8 cellular contexts compared by ENCODE assay signal in genomic region chr10:5946419-5946775, GRCh38. TPM values are rescaled to one million over a fixed set of nuclear protein-coding genes. Genes with fewer than 3 reads are reported as not detected.
DNase-seq lines count a peak whose midpoint lies in the region; ATAC-seq and TF ChIP-seq lines count a peak whose summit lies in the region.
"Not testable (repeated sequence)": the region's sequence is repeated elsewhere in the genome, so short reads cannot be mapped to it uniquely, and the experiment has no call there.
"Had no signal": no experiment of that assay in that cellular context is flagged by ENCODE, and none has a peak within 500 bp of the region (broad histone marks: within the 10 kb centered on the region; RNA-seq: fewer than 3 reads in every experiment).

No MANE protein-coding gene starts in this region.

- POLR2A ChIA-PET in PC-3 (lab: Charles Lee; ENCODE audit: unreplicated experiment), result not testable (repeated sequence)

- 83 to 89% (median 88%) methylated on average over 10 of the region's 10 CpGs for WGBS in adrenal gland, 4 donors
- WGBS in mesenchymal stem cell, result 95% methylated on average over 6 of the region's 10 CpGs
- WGBS in prostate gland, result 92% methylated on average over 10 of the region's 10 CpGs

- TF ChIP-seq CTCF in PC-3 (conservative IDR thresholded peaks at IDR 0.05; ENCODE audit: low read depth, low read length); adrenal gland (IDR thresholded peaks at IDR 0.05); left ventricle myocardium inferior (IDR thresholded peaks at IDR 0.05; ENCODE audit: borderline replicate concordance); prostate gland (IDR thresholded peaks at IDR 0.05): not testable (repeated sequence)

- peak overlapping the region; percentile 43 for H4K91ac ChIP-seq in mesenchymal stem cell (ENCODE audit: low read length)

- not testable (repeated sequence) for H3F3A ChIP-seq in PC-3 (ENCODE audit: low read length, unreplicated experiment)

- H3K4me1 ChIP-seq in PC-3 (ENCODE audit: insufficient read depth, low read length), result peaks cover 36% of the 10 kb centered on the region
- peaks cover 9 to 57% of the 10 kb centered on the region in 2 donors for H3K4me1 ChIP-seq in adrenal gland (replicated peaks in 1 of 2)
- peaks cover 27 to 35% of the 10 kb centered on the region in 2 donors for H3K4me1 ChIP-seq in duodenal mucosa (ENCODE audit: control insufficient read depth in 1 of 2, insufficient read depth in 2 of 2, low read length in 2 of 2)
- H3K4me1 ChIP-seq in left ventricle myocardium inferior, result peaks cover 79% of the 10 kb centered on the region
- not testable (repeated sequence) for H3K4me1 ChIP-seq in mesenchymal stem cell (ENCODE audit: control insufficient read depth, insufficient read depth, low read depth, low read length); prostate gland (replicated peaks)

- H3K14ac ChIP-seq in mesenchymal stem cell (ENCODE audit: low read length in 2 of 2), result not testable (repeated sequence)

- not testable (repeated sequence) for H2BK5ac ChIP-seq in mesenchymal stem cell (ENCODE audit: low read depth, low read length, poor library complexity, severe bottlenecking)

- not testable (repeated sequence) for H3K9me3 ChIP-seq in PC-3 (ENCODE audit: low read length); adrenal gland (replicated peaks in 1 of 3); duodenal mucosa (ENCODE audit: control insufficient read depth in 1 of 2, low read length in 2 of 2); left ventricle myocardium inferior (replicated peaks); mesenchymal stem cell (ENCODE audit: control insufficient read depth, low read length); prostate gland

- not testable (repeated sequence) for H4K20me1 ChIP-seq in PC-3 (ENCODE audit: low read length)

- peak overlapping the region; percentile 35 for H4K8ac ChIP-seq in mesenchymal stem cell (ENCODE audit: low read length)

- H2BK120ac ChIP-seq in mesenchymal stem cell (ENCODE audit: low read depth, low read length), result not testable (repeated sequence)

- H2BK12ac ChIP-seq in mesenchymal stem cell (ENCODE audit: low read length in 2 of 2), result not testable (repeated sequence)

- not testable (repeated sequence) for H3K27me3 ChIP-seq in PC-3 (ENCODE audit: low read length); adrenal gland; duodenal mucosa (ENCODE audit: control insufficient read depth in 1 of 2, insufficient read depth in 2 of 2, low read length in 2 of 2); left ventricle myocardium inferior (ENCODE audit: low read depth); prostate gland (replicated peaks; ENCODE audit: insufficient read depth)
- H3K27me3 ChIP-seq in mesenchymal stem cell (ENCODE audit: control insufficient read depth in 1 of 2, insufficient read depth in 1 of 2, low read length in 2 of 2), result peaks cover 0 to 16% of the 10 kb centered on the region in 2 experiments

- H2AK5ac ChIP-seq in mesenchymal stem cell (ENCODE audit: low read length, severe bottlenecking), result not testable (repeated sequence)

- 0 out of 2 replicates have a peak overlapping the region, but pooled peaks have one; percentile 61 for H2AFZ ChIP-seq in PC-3 (ENCODE audit: low read length)
- H2AFZ ChIP-seq in mesenchymal stem cell (ENCODE audit: low read depth, low read length), result not testable (repeated sequence)

- peak overlapping the region; percentile 82; the same call in 1 of the 2 replicates for H3K9ac ChIP-seq in PC-3 (ENCODE audit: low read length)
- not testable (repeated sequence) for H3K9ac ChIP-seq in duodenal mucosa (ENCODE audit: low read depth in 1 of 2, low read length in 2 of 2)
- H3K9ac ChIP-seq in mesenchymal stem cell (ENCODE audit: low read length), result peak overlapping the region; percentile 87

- not testable (repeated sequence) for ATAC-seq in PC-3

- not testable (repeated sequence) for BruUV-seq in PC-3 (replicated peaks; lab: Mats Ljungman, UMichigan)

- H3K18ac ChIP-seq in mesenchymal stem cell (ENCODE audit: low read depth in 1 of 2, low read length in 2 of 2), result peak overlapping the region in 1 of 2 experiments; percentile 88

- H3K36me3 ChIP-seq in PC-3 (ENCODE audit: low read depth, low read length); adrenal gland (replicated peaks in 1 of 2); duodenal mucosa (ENCODE audit: control insufficient read depth in 1 of 2, insufficient read depth in 2 of 2, low read length in 2 of 2); left ventricle myocardium inferior; mesenchymal stem cell (ENCODE audit: control insufficient read depth in 1 of 2, insufficient read depth in 2 of 2, low read depth in 1 of 2, low read length in 2 of 2); prostate gland: not testable (repeated sequence)

- not testable (repeated sequence) for H3K79me2 ChIP-seq in PC-3 (ENCODE audit: low read length)

- CTCF ChIA-PET in PC-3 (lab: Charles Lee), result interaction anchor here (0.6 kb wide), 1 partner anchor 59 kb away, joined by 16 read pairs; no protein-coding TSS in a partner anchor

- H2BK15ac ChIP-seq in mesenchymal stem cell (ENCODE audit: low read depth, poor library complexity, severe bottlenecking), result not testable (repeated sequence)

- not testable (repeated sequence) for TF ChIP-seq POLR2A in adrenal gland (IDR thresholded peaks at IDR 0.05); prostate gland (IDR thresholded peaks at IDR 0.05)

- H3K27ac ChIP-seq in PC-3 (ENCODE audit: low read length) (peak overlapping the region; percentile 100), adrenal gland (peak overlapping the region in 4 of 5 donors; percentile 51 to 94 (median 85)), duodenal mucosa (ENCODE audit: low read depth, low read length) (peak overlapping the region; percentile 53), left ventricle myocardium inferior (replicated peaks) (peak overlapping the region; percentile 87), prostate gland (peak overlapping the region; percentile 68 to 77), substantia nigra (ENCODE audit: low read depth, low read length, poor library complexity, severe bottlenecking) (peak overlapping the region; percentile 59)
- not testable (repeated sequence) for H3K27ac ChIP-seq in mesenchymal stem cell (ENCODE audit: low read length, poor library complexity, severe bottlenecking)

- intact Hi-C loops in PC-3 (cut with micrococcal nuclease), result loop anchor here (5.0 kb wide), 1 partner anchor 141 kb away; the partner anchor contains the start of gene RBM17
- intact Hi-C loops in adrenal gland (cut with DNase I); left ventricle myocardium inferior (cut with micrococcal nuclease): not testable (repeated sequence)
- intact Hi-C loops in prostate gland (cut with DNase I), result loop anchor here (5.0 kb wide), 1 partner anchor 141 kb away; the partner anchor contains the start of gene RBM17

- H3K4ac ChIP-seq in mesenchymal stem cell (ENCODE audit: low read depth in 1 of 2, low read length in 2 of 2), result not testable (repeated sequence)

- peak overlapping the region; percentile 71; the same call in 1 of the 2 replicates for H3K4me2 ChIP-seq in PC-3 (ENCODE audit: low read length)
- H3K4me2 ChIP-seq in mesenchymal stem cell (ENCODE audit: low read length, poor library complexity, severe bottlenecking), result not testable (repeated sequence)

- H3K23ac ChIP-seq in mesenchymal stem cell (ENCODE audit: low read length in 2 of 2), result not testable (repeated sequence)

- H3K4me3 ChIP-seq in PC-3 (ENCODE audit: low read length); adrenal gland; duodenal mucosa (ENCODE audit: low read depth in 1 of 2, low read length in 2 of 2); left ventricle myocardium inferior; prostate gland: not testable (repeated sequence)
- peak overlapping the region in 1 of 2 experiments; percentile 70 for H3K4me3 ChIP-seq in mesenchymal stem cell (ENCODE audit: insufficient read depth in 1 of 2, low read depth in 1 of 2, low read length in 2 of 2)

- H3K79me1 ChIP-seq in mesenchymal stem cell (replicated peaks; ENCODE audit: low read length, poor library complexity, severe bottlenecking), result not testable (repeated sequence)

- not testable (repeated sequence) for H3K9me2 ChIP-seq in PC-3 (replicated peaks; ENCODE audit: low read length)

- DNase-seq in PC-3; adrenal gland; left ventricle myocardium inferior; mesenchymal stem cell; prostate gland (ENCODE audit: low spot score); substantia nigra (lab: John Stamatoyannopoulos, UW): not testable (repeated sequence)

RNA-seq across cellular contexts. Expression of gene IL15RA, which starts 30.9 kb away (rescaled TPM):
- total RNA-seq in PC-3 (2014; rRNA removed) (4.4 and 5.9 TPM in 2 replicates), adrenal gland (10 to 100 TPM in 5 of 8 donors, 1 to 10 TPM in 3; 7.3 to 55.8 (median 11.7) TPM), left ventricle myocardium inferior (6.0 TPM), prostate gland (10 to 100 TPM; 11.7 to 18.5 TPM)
- polyA plus RNA-seq in adrenal gland, result 10 to 100 TPM in 1 of 3 donors, 1 to 10 TPM in 2; 6.8 to 11.0 (median 9.5) TPM
- 16.5 TPM for polyA plus RNA-seq in mesenchymal stem cell (2013, experiment 1 of 2)
- polyA plus RNA-seq in mesenchymal stem cell (2013, experiment 2 of 2), result 17.2 TPM
- total RNA-seq: SJCRH30 had no signal

RNA-seq across cellular contexts. Expression of gene FBH1, which starts 56.4 kb away (rescaled TPM):
- total RNA-seq in PC-3 (2014; rRNA removed), result 22.0 and 33.2 TPM in 2 replicates
- 100 to 1,000 TPM in 4 of 8 donors, 10 to 100 TPM in 4; 68.9 to 165 (median 99.2) TPM for total RNA-seq in adrenal gland
- polyA plus RNA-seq in adrenal gland, result 100 to 1,000 TPM in 2 of 3 donors, 10 to 100 TPM in 1; 91.4 to 154 (median 137) TPM
- 75.5 TPM for total RNA-seq in left ventricle myocardium inferior
- 34.4 TPM for polyA plus RNA-seq in mesenchymal stem cell (2013, experiment 1 of 2)
- 30.4 TPM for polyA plus RNA-seq in mesenchymal stem cell (2013, experiment 2 of 2)
- 100 to 1,000 TPM in 1 of 2 donors, 10 to 100 TPM in 1; 75.0 to 172 TPM for total RNA-seq in prostate gland

RNA-seq across cellular contexts. Expression of gene ANKRD16, which starts 56.7 kb away (rescaled TPM):
- total RNA-seq in PC-3 (2014; rRNA removed) (4.9 and 7.2 TPM in 2 replicates), adrenal gland (10 to 100 TPM in 3 of 8 donors, 1 to 10 TPM in 5; 5.9 to 12.4 (median 7.0) TPM), left ventricle myocardium inferior (2.3 TPM), prostate gland (10 to 100 TPM; 14.4 to 20.1 TPM)
- 1 to 10 TPM; 4.0 to 6.1 (median 5.8) TPM for polyA plus RNA-seq in adrenal gland
- polyA plus RNA-seq in mesenchymal stem cell (2013, experiment 1 of 2), result 2.3 TPM
- 2.3 TPM for polyA plus RNA-seq in mesenchymal stem cell (2013, experiment 2 of 2)
